Comparison of ENCODE assay signal across 19 cellular contexts in the genomic region with DNA sequence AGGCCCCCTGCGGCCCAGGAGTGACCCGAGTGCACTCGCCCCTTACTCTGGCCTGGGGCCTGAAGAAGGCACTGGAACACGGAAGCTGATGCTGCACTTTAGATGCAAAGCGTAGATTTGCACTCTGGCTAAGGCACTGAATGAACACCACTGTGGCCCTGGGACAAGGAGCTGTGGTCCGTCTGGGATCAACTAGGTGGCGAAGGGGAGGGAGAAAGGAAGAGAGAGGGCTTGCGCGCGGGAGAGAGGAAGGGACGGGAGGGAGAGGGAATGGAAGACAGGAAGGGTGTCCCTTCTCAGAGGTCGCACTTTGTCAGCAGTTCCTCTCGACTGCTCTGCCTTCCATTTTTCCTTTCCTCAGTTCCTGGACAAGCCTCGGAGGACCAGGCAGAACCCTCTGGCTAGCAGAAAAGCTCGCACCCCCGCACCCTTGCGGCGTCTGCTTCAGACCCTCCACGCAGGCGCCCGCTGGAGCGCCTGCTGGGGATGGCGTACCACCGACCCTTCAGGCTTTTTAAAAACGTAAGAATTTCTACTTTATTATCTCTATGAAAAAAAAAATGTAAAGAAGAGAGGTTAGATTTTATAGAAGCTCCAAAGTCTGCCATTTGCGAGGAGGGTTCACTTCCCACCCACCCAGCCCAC. TPM values are rescaled to one million over a fixed set of nuclear protein-coding genes. Genes with fewer than 3 reads are reported as not detected.
A peak's percentile ranks its signal among the peaks of the same experiment; 100 is the strongest.
DNase-seq lines count a peak whose midpoint lies in the region; ATAC-seq and TF ChIP-seq lines count a peak whose summit lies in the region.
"Had no signal": no experiment of that assay in that cellular context is flagged by ENCODE, and none has a peak within 500 bp of the region (broad histone marks: within the 10 kb centered on the region; RNA-seq: fewer than 3 reads in every experiment).

No MANE protein-coding gene starts in this region.

- CTCF ChIA-PET in MCF 10A (lab: Yijun Ruan, JAX) = interaction anchor here (0.6 to 1.1 kb wide), 2 partner anchors 20 to 565 kb away, joined by 3 read pairs; no protein-coding TSS in a partner anchor

- TF ChIP-seq POLR2A in breast epithelium (IDR thresholded peaks at IDR 0.05) = no peak

- intact Hi-C loops in breast epithelium (cut with DNase I; ENCODE audit: low total_unique reads) (no loop called here), MCF 10A (cut with micrococcal nuclease) (no loop called here), tibial artery (cut with DNase I; ENCODE audit: low total_unique reads) (no loop called here)

- no peak for ATAC-seq in HG02884 (IDR thresholded peaks at IDR 0.05; ENCODE audit: unreplicated experiment)
- ATAC-seq in HG03378 (IDR thresholded peaks at IDR 0.05; ENCODE audit: unreplicated experiment) = no peak
- no peak for ATAC-seq in GM19463 (IDR thresholded peaks at IDR 0.05; ENCODE audit: unreplicated experiment)
- ATAC-seq: activated naive CD8-positive, alpha-beta T cell treated with anti-CD3 and anti-CD28 coated beads, Interleukin-2, amount 50 U/mL, for 24 hours; HepG2 had no signal

- H3K9me3 Mint-ChIP-seq in MCF 10A (ENCODE audit: unreplicated experiment) (no peaks in the 10 kb centered on the region), endothelial cell (ENCODE audit: unreplicated experiment) (no peaks in the 10 kb centered on the region), nephron (peaks cover 4% of the 10 kb centered on the region)

- no peaks in the 10 kb centered on the region for H3K9me3 ChIP-seq in breast epithelium
- no peaks in the 10 kb centered on the region for H3K9me3 ChIP-seq in tibial artery

- H3K27me3 ChIP-seq in breast epithelium (peaks cover 0 to 46% of the 10 kb centered on the region in 2 donors), tibial artery (peaks cover 0 to 48% of the 10 kb centered on the region in 2 donors)

- H3K36me3 ChIP-seq in breast epithelium (no peaks in the 10 kb centered on the region), tibial artery (no peaks in the 10 kb centered on the region)

- H3K36me3 Mint-ChIP-seq in MCF 10A (ENCODE audit: insufficient read depth, unreplicated experiment) = no peaks in the 10 kb centered on the region
- H3K36me3 Mint-ChIP-seq in endothelial cell (ENCODE audit: low read depth, unreplicated experiment) = no peaks in the 10 kb centered on the region
- H3K36me3 Mint-ChIP-seq in nephron (ENCODE audit: low read depth) = no peaks in the 10 kb centered on the region

- peaks cover 5% of the 10 kb centered on the region for H3K4me1 Mint-ChIP-seq in MCF 10A (ENCODE audit: insufficient read depth, unreplicated experiment)
- H3K4me1 Mint-ChIP-seq in endothelial cell (ENCODE audit: unreplicated experiment) = peaks cover 17% of the 10 kb centered on the region
- H3K4me1 Mint-ChIP-seq in nephron = peaks cover 12% of the 10 kb centered on the region
- H3K4me1 Mint-ChIP-seq: activated naive CD8-positive, alpha-beta T cell treated with anti-CD3 and anti-CD28 coated beads, Interleukin-2, amount 50 U/mL, for 24 hours had no signal

- H3K27me3 Mint-ChIP-seq in MCF 10A (ENCODE audit: insufficient read depth, unreplicated experiment) = no peaks in the 10 kb centered on the region
- H3K27me3 Mint-ChIP-seq in endothelial cell (ENCODE audit: unreplicated experiment) = peaks cover 11% of the 10 kb centered on the region
- peaks cover 77% of the 10 kb centered on the region for H3K27me3 Mint-ChIP-seq in nephron (ENCODE audit: low read depth)

- DNase-seq in breast epithelium (ENCODE audit: low spot score in 2 of 2) (no peak), MCF 10A (ENCODE audit: unreplicated experiment) (no peak), endothelial cell (ENCODE audit: low spot score) (peak; percentile 23), tibial artery (no peak)
- DNase-seq: activated CD8-positive, alpha-beta memory T cell treated with anti-CD3 and anti-CD28 coated beads, Interleukin-2, amount 50 U/mL, for 48 hours; activated naive CD8-positive, alpha-beta T cell treated with anti-CD3 and anti-CD28 coated beads, Interleukin-2, amount 50 U/mL, for 24 hours; effector CD8-positive, alpha-beta T cell; GOT3; head of caudate nucleus; NCI-H1105; NCI-H526 treated with DMSO at 0.1 percent for 48 hours; SHP77 had no signal

- TF ChIP-seq CTCF in breast epithelium (IDR thresholded peaks at IDR 0.05) = no peak
- TF ChIP-seq CTCF in MCF 10A (IDR thresholded peaks at IDR 0.05; ENCODE audit: unreplicated experiment) = no peak
- no peak for TF ChIP-seq CTCF in endothelial cell (IDR thresholded peaks at IDR 0.05; ENCODE audit: unreplicated experiment)
- no peak for TF ChIP-seq CTCF in nephron (IDR thresholded peaks at IDR 0.05; ENCODE audit: unreplicated experiment in 3 of 3)
- TF ChIP-seq CTCF in tibial artery (IDR thresholded peaks at IDR 0.05) = no peak

- H3K27ac Mint-ChIP-seq in MCF 10A (ENCODE audit: low read depth, unreplicated experiment) = no peak overlapping the region
- no peak overlapping the region for H3K27ac Mint-ChIP-seq in endothelial cell (ENCODE audit: unreplicated experiment)
- no peak overlapping the region for H3K27ac Mint-ChIP-seq in nephron
- H3K27ac Mint-ChIP-seq: activated naive CD8-positive, alpha-beta T cell treated with anti-CD3 and anti-CD28 coated beads, Interleukin-2, amount 50 U/mL, for 24 hours had no signal

- POLR2A ChIA-PET in MCF 10A (lab: Yijun Ruan, JAX) = no interaction called here

- H3K4me1 ChIP-seq in breast epithelium (no peaks in the 10 kb centered on the region), tibial artery (peaks cover 0 to 23% (median 17%) of the 10 kb centered on the region in 4 donors)

- peak overlapping the region in 2 of 3 donors; percentile 21 to 49 for H3K4me3 ChIP-seq in breast epithelium
- peak overlapping the region; percentile 1 to 33 for H3K4me3 ChIP-seq in tibial artery

- H3K27ac ChIP-seq in breast epithelium (no peak overlapping the region), tibial artery (no peak overlapping the region)

- no peak overlapping the region for H3K4me3 Mint-ChIP-seq in MCF 10A (ENCODE audit: unreplicated experiment)
- peak overlapping the region; percentile 93 for H3K4me3 Mint-ChIP-seq in endothelial cell (ENCODE audit: unreplicated experiment)
- H3K4me3 Mint-ChIP-seq in nephron = peak overlapping the region; percentile 69 to 78 (median 72)
- H3K4me3 Mint-ChIP-seq: activated naive CD8-positive, alpha-beta T cell treated with anti-CD3 and anti-CD28 coated beads, Interleukin-2, amount 50 U/mL, for 24 hours had no signal

- no TSS peak for BruUV-seq in MCF 10A (replicated peaks; lab: Mats Ljungman, UMichigan)

RNA-seq across cellular contexts. Expression of a gene that starts 1.2 kb away (rescaled TPM):
- not detected for total RNA-seq in breast epithelium
- total RNA-seq in MCF 10A (2022) = not detected in 2 replicates
- not detected for total RNA-seq in endothelial cell (ENCODE audit: unreplicated experiment)
- total RNA-seq: HepG2, mesenteric fat pad, renal cortical epithelial cell had no signal

RNA-seq across cellular contexts. Expression of a gene that starts 26.6 kb away (rescaled TPM):
- total RNA-seq in breast epithelium = 10 to 100 TPM in 2 of 3 donors, 1 to 10 TPM in 1; 7.2 to 99.5 (median 60.0) TPM
- 16.1 and 18.9 TPM in 2 replicates for total RNA-seq in MCF 10A (2022)
- total RNA-seq in endothelial cell (ENCODE audit: unreplicated experiment) = 2.4 TPM
- total RNA-seq: HepG2, renal cortical epithelial cell had no signal
